8 cellular contexts compared by ENCODE assay signal in the genomic region with DNA sequence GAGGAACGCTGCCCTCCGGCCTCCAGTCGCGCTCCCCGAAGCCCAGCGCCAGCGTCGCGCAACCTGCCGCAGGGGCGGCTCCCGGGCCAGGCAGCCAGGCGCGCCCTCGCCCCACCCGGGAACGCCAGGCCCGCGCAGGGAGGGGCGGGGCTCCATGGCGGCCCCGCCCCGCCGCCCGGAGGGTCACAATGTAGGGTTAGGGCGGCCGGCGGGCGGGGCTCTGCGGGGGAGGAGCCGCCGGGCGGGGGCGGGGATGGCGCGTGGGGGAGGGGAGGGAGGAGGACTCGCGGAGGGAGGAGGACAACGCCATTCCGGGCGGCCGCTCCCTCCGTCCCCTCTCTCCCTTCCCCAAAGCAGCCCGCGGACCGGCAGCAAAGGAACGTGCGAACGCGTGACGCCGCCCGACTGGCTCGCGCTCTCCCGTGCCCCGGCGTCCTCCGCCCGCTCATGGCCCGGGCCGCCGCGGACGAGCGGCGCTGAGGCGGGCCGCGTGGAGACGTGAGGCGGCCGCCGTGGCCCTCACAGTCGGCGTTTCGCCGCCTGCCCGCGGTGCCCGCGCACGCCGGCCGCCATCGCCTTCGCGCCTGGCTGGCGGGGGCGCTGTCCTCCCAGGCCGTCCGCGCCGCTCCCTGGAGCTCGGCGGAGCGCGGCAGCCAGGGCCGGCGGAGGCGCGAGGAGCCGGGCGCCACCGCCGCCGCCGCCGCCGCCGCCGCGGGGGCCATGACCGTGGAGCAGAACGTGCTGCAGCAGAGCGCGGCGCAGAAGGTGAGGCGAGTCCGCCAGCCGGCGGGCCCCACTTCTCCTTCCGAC. TPM values are rescaled to one million over a fixed set of nuclear protein-coding genes. Genes with fewer than 3 reads are reported as not detected.
DNase-seq lines count a peak whose midpoint lies in the region; ATAC-seq and TF ChIP-seq lines count a peak whose summit lies in the region.

TSS of gene USP25 (plus strand) at position 309 of the 810 bp plus-strand sequence. CDS start at position 721, 412 bp downstream.

- peak within 1 kb of the TSS; percentile 84 for H3K27ac Mint-ChIP-seq in activated T-helper 2 cell treated with anti-CD3 and anti-CD28 coated beads, Interferon-gamma antibody, Interleukin-2, Interleukin-4, amounts not matched to agents 10 μg/mL and 5 μg/mL and 100 μg/mL, durations not matched to agents 14 hours and 24 hours and 36 hours
- H3K27ac Mint-ChIP-seq in nephron, result peak within 1 kb of the TSS; percentile 93 to 98 (median 98)
- H3K27ac Mint-ChIP-seq in stimulated activated naive CD8-positive, alpha-beta T cell treated with anti-CD3 and anti-CD28 coated beads, Interleukin-15, Interleukin-2, amounts not matched to agents 100 ng/mL and 50 ng/mL, for 24 hours, result peak within 1 kb of the TSS; percentile 79

- no peaks in the 10 kb centered on the region for H3K36me3 Mint-ChIP-seq in activated T-helper 2 cell treated with anti-CD3 and anti-CD28 coated beads, Interferon-gamma antibody, Interleukin-2, Interleukin-4, amounts not matched to agents 10 μg/mL and 5 μg/mL and 100 μg/mL, durations not matched to agents 14 hours and 24 hours and 36 hours (ENCODE audit: low read depth)
- H3K36me3 Mint-ChIP-seq in nephron (ENCODE audit: low read depth), result no peaks in the 10 kb centered on the region
- H3K36me3 Mint-ChIP-seq in stimulated activated naive CD8-positive, alpha-beta T cell treated with anti-CD3 and anti-CD28 coated beads, Interleukin-15, Interleukin-2, amounts not matched to agents 100 ng/mL and 50 ng/mL, for 24 hours (ENCODE audit: low read depth), result no peaks in the 10 kb centered on the region

- peak; percentile 39 for TF ChIP-seq CTCF in DND-41 (IDR thresholded peaks at IDR 0.05; ENCODE audit: borderline replicate concordance, extremely low read depth, low read length, poor library complexity, severe bottlenecking)
- peak; percentile 40 for TF ChIP-seq CTCF in RWPE1 (conservative IDR thresholded peaks at IDR 0.05; ENCODE audit: low read depth)
- TF ChIP-seq CTCF in fibroblast of pulmonary artery (IDR thresholded peaks at IDR 0.05; ENCODE audit: low read length, missing control alignments), result no peak
- TF ChIP-seq CTCF in nephron (IDR thresholded peaks at IDR 0.05; ENCODE audit: unreplicated experiment in 3 of 3), result no peak

- H3K36me3 ChIP-seq in DND-41 (ENCODE audit: insufficient read depth, low read length) (no peaks in the 10 kb centered on the region; the same call in 1 of the 2 replicates), KOPT-K1 (ENCODE audit: insufficient read depth, low read length) (no peaks in the 10 kb centered on the region)

- H3K4me2 ChIP-seq in DND-41 (ENCODE audit: insufficient read depth, low read length), result peak within 1 kb of the TSS; percentile 98

- peak within 1 kb of the TSS; percentile 92 for H3K4me3 Mint-ChIP-seq in activated T-helper 2 cell treated with anti-CD3 and anti-CD28 coated beads, Interferon-gamma antibody, Interleukin-2, Interleukin-4, amounts not matched to agents 10 μg/mL and 5 μg/mL and 100 μg/mL, durations not matched to agents 14 hours and 24 hours and 36 hours (ENCODE audit: low read depth)
- H3K4me3 Mint-ChIP-seq in nephron, result peak within 1 kb of the TSS; percentile 95 to 100 (median 97)
- H3K4me3 Mint-ChIP-seq in stimulated activated naive CD8-positive, alpha-beta T cell treated with anti-CD3 and anti-CD28 coated beads, Interleukin-15, Interleukin-2, amounts not matched to agents 100 ng/mL and 50 ng/mL, for 24 hours, result peak within 1 kb of the TSS; percentile 89

- peaks cover 21% of the 10 kb centered on the region for H3K27me3 Mint-ChIP-seq in activated T-helper 2 cell treated with anti-CD3 and anti-CD28 coated beads, Interferon-gamma antibody, Interleukin-2, Interleukin-4, amounts not matched to agents 10 μg/mL and 5 μg/mL and 100 μg/mL, durations not matched to agents 14 hours and 24 hours and 36 hours (ENCODE audit: low read depth)
- no peaks in the 10 kb centered on the region for H3K27me3 Mint-ChIP-seq in nephron (ENCODE audit: low read depth)
- peaks cover 3% of the 10 kb centered on the region for H3K27me3 Mint-ChIP-seq in stimulated activated naive CD8-positive, alpha-beta T cell treated with anti-CD3 and anti-CD28 coated beads, Interleukin-15, Interleukin-2, amounts not matched to agents 100 ng/mL and 50 ng/mL, for 24 hours

- peaks cover 24% of the 10 kb centered on the region; the same call in 1 of the 2 replicates for H4K20me1 ChIP-seq in DND-41 (ENCODE audit: insufficient read depth, low read length)

- H3K27ac ChIP-seq in DND-41 (ENCODE audit: low read length) (peak within 1 kb of the TSS; percentile 81), KOPT-K1 (ENCODE audit: low read depth, low read length, poor library complexity, severe bottlenecking) (peak within 1 kb of the TSS; percentile 76), RWPE1 (peak within 1 kb of the TSS; percentile 93)

- H3K4me1 Mint-ChIP-seq in activated T-helper 2 cell treated with anti-CD3 and anti-CD28 coated beads, Interferon-gamma antibody, Interleukin-2, Interleukin-4, amounts not matched to agents 10 μg/mL and 5 μg/mL and 100 μg/mL, durations not matched to agents 14 hours and 24 hours and 36 hours (ENCODE audit: low read depth), result peaks cover 18% of the 10 kb centered on the region
- peaks cover 28% of the 10 kb centered on the region for H3K4me1 Mint-ChIP-seq in nephron
- H3K4me1 Mint-ChIP-seq in stimulated activated naive CD8-positive, alpha-beta T cell treated with anti-CD3 and anti-CD28 coated beads, Interleukin-15, Interleukin-2, amounts not matched to agents 100 ng/mL and 50 ng/mL, for 24 hours (ENCODE audit: low read depth), result peaks cover 45% of the 10 kb centered on the region

- intact Hi-C loops in activated T-helper 2 cell treated with anti-CD3 and anti-CD28 coated beads, Interferon-gamma antibody, Interleukin-2, Interleukin-4, amounts not matched to agents 10 μg/mL and 5 μg/mL and 100 μg/mL, durations not matched to agents 14 hours and 24 hours and 36 hours (cut with micrococcal nuclease), result loop anchor here (5.0 to 10.0 kb wide), 7 partner anchors 47 to 1882 kb away; partner anchors contain the start of genes BTG3 and NRIP1

- H3K79me2 ChIP-seq in DND-41 (ENCODE audit: insufficient read depth, low read length), result peaks cover 47% of the 10 kb centered on the region

- peak within 1 kb of the TSS; percentile 68 for H3K9ac ChIP-seq in DND-41 (ENCODE audit: low read depth, low read length)

- no peaks in the 10 kb centered on the region for H3K9me3 Mint-ChIP-seq in activated T-helper 2 cell treated with anti-CD3 and anti-CD28 coated beads, Interferon-gamma antibody, Interleukin-2, Interleukin-4, amounts not matched to agents 10 μg/mL and 5 μg/mL and 100 μg/mL, durations not matched to agents 14 hours and 24 hours and 36 hours
- no peaks in the 10 kb centered on the region for H3K9me3 Mint-ChIP-seq in nephron
- no peaks in the 10 kb centered on the region for H3K9me3 Mint-ChIP-seq in stimulated activated naive CD8-positive, alpha-beta T cell treated with anti-CD3 and anti-CD28 coated beads, Interleukin-15, Interleukin-2, amounts not matched to agents 100 ng/mL and 50 ng/mL, for 24 hours

- no peaks in the 10 kb centered on the region for H3K9me3 ChIP-seq in DND-41 (ENCODE audit: insufficient read depth, low read length, severe bottlenecking)
- H3K9me3 ChIP-seq in KOPT-K1 (ENCODE audit: insufficient read depth, low read length, poor library complexity, severe bottlenecking), result no peaks in the 10 kb centered on the region

- H2AFZ ChIP-seq in DND-41 (ENCODE audit: low read depth, low read length), result peak within 1 kb of the TSS; percentile 94

- DNase-seq in DND-41 (peak; percentile 91), RWPE1 (ENCODE audit: low spot score) (peak; percentile 90), fibroblast of pulmonary artery (ENCODE audit: low read depth) (peak; percentile 73)
- DNase-seq in activated T-helper 2 cell treated with anti-CD3 and anti-CD28 coated beads, Interferon-gamma antibody, Interleukin-2, Interleukin-4, amounts not matched to agents 10 μg/mL and 5 μg/mL and 100 μg/mL, durations not matched to agents 14 hours and 24 hours and 36 hours (ENCODE audit: low spot score), result peak; percentile 74

- no peaks in the 10 kb centered on the region for H3K27me3 ChIP-seq in DND-41 (ENCODE audit: insufficient read depth, low read length, poor library complexity)

- CTCF ChIA-PET in RWPE1 (lab: Yijun Ruan, JAX), result interaction anchor here (0.6 to 1.1 kb wide), 3 partner anchors 20 to 97 kb away, joined by 3 read pairs; no protein-coding TSS in a partner anchor

- POLR2A ChIA-PET in RWPE1 (lab: Yijun Ruan, JAX; ENCODE audit: low non-redundant PET), result interaction anchor here (0.6 kb wide), 1 partner anchor 17 kb away, joined by 6 read pairs; no protein-coding TSS in a partner anchor

- ATAC-seq in DND-41 (ENCODE audit: insufficient read depth, low read depth), result peak; percentile 81
- ATAC-seq in GM21737 (IDR thresholded peaks at IDR 0.05; ENCODE audit: unreplicated experiment), result peak; percentile 73

- peak within 1 kb of the TSS; percentile 82 to 96 for H3K4me3 ChIP-seq in DND-41 (ENCODE audit: low read depth in 1 of 2, low read length in 2 of 2)
- H3K4me3 ChIP-seq in fibroblast of pulmonary artery (replicated peaks; ENCODE audit: low read depth, low read length), result peak within 1 kb of the TSS; percentile 90

- peaks cover 46% of the 10 kb centered on the region for H3K4me1 ChIP-seq in DND-41 (ENCODE audit: insufficient read depth, low read length)

RNA-seq across cellular contexts. Expression of gene USP25, which starts in this region (rescaled TPM):
- total RNA-seq in activated T-helper 2 cell treated with anti-CD3 and anti-CD28 coated beads, Interferon-gamma antibody, Interleukin-2, Interleukin-4, amounts not matched to agents 10 μg/mL and 5 μg/mL and 100 μg/mL, durations not matched to agents 14 hours and 24 hours and 36 hours, result 21.7 and 25.8 TPM in 2 replicates

Comparison
In these comparisons a context has a peak if more than half of its experiments do, and no peak if none do; other contexts are left out.
1. Peak in every context shown above with its lines: DNase-seq, ATAC-seq, H3K4me3 ChIP-seq and H3K27ac ChIP-seq.
2. CTCF ChIP-seq: peak in DND-41 (single experiment) and RWPE1 (single experiment); none in fibroblast of pulmonary artery (single experiment) and nephron (0 of 3).